ENCODE assay signal across 1 cellular context in genomic region chr16:83804366-83804765, GRCh38.
TF ChIP-seq lines count a peak whose summit lies in the region.

No MANE protein-coding gene starts in this region.

TF ChIP-seq in GM23338, 12 proteins besides CTCF, POLR2A, EP300 and RAD21 (continued from another document):
- TF ChIP-seq ZNF462 (CRISPR knock-in tag; IDR thresholded peaks at IDR 0.05) (no peak), NANOG (IDR thresholded peaks at IDR 0.05; ENCODE audit: borderline replicate concordance) (no peak), EZH2phosphoT487 (IDR thresholded peaks at IDR 0.05; ENCODE audit: unreplicated experiment) (no peak), ETS1 (IDR thresholded peaks at IDR 0.05) (no peak), ZNF114 (CRISPR knock-in tag; IDR thresholded peaks at IDR 0.05) (no peak)
